10 cellular contexts compared by ENCODE assay signal in the genomic region with DNA sequence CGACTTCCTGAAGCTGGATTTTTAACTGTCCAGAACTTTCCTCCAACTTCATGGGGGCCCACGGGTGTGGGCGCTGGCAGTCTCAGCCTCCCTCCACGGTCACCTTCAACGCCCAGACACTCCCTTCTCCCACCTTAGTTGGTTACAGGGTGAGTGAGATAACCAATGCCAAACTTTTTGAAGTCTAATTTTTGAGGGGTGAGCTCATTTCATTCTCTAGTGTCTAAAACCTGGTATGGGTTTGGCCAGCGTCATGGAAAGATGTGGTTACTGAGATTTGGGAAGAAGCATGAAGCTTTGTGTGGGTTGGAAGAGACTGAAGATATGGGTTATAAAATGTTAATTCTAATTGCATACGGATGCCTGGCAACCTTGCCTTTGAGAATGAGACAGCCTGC. TPM values are rescaled to one million over a fixed set of nuclear protein-coding genes. Genes with fewer than 3 reads are reported as not detected.
DNase-seq lines count a peak whose midpoint lies in the region; ATAC-seq, FAIRE-seq and TF ChIP-seq lines count a peak whose summit lies in the region.
"Had no signal": no experiment of that assay in that cellular context is flagged by ENCODE, and none has a peak within 500 bp of the region (broad histone marks: within the 10 kb centered on the region; RNA-seq: fewer than 3 reads in every experiment).

No MANE protein-coding gene starts in this region.

- FAIRE-seq in pancreas (lab: Jason Lieb, UNC): no peak
- no peak for FAIRE-seq in small intestine (lab: Jason Lieb, UNC)
- FAIRE-seq: endothelial cell of umbilical vein had no signal

- intact Hi-C loops in pancreas (cut with DNase I): loop anchor here in 1 of 3 donors (10.0 kb wide), 1 partner anchor 173 kb away; no protein-coding TSS in a partner anchor
- intact Hi-C loops in gastrocnemius medialis (cut with DNase I; ENCODE audit: low total_unique reads): no loop called here

- TF ChIP-seq CTCF in Peyer's patch (IDR thresholded peaks at IDR 0.05) (no peak), fibroblast of villous mesenchyme (IDR thresholded peaks at IDR 0.05; ENCODE audit: insufficient read depth, low read depth, low read length) (no peak), pancreas (IDR thresholded peaks at IDR 0.05) (no peak), gastrocnemius medialis (IDR thresholded peaks at IDR 0.05 in 4 of 5, conservative IDR thresholded peaks at IDR 0.05 in 1 of 5) (no peak)

- in situ Hi-C loops in gastrocnemius medialis (cut with MboI; ENCODE audit: low sequenced_read_pairs in 4 of 4): no loop called here

- DNase-seq in AG20443 (ENCODE audit: low spot score) (peak; percentile 60), Peyer's patch (no peak), fibroblast of villous mesenchyme (ENCODE audit: low read depth) (no peak), pancreas (no peak), gastrocnemius medialis (no peak), small intestine (no peak)
- no peak for DNase-seq in stimulated activated CD8-positive, alpha-beta memory T cell treated with anti-CD3 and anti-CD28 coated beads, Interleukin-4, amount 100 ng/mL, for 48 hours
- no peak for DNase-seq in stimulated activated CD4-positive, alpha-beta T cell treated with anti-CD3 and anti-CD28 coated beads, Interleukin-1b, Interleukin-23, amount 100 ng/mL, for 48 hours

- peak overlapping the region in 3 of 4 donors; percentile 73 to 90 (median 88) for H3K4me3 ChIP-seq in Peyer's patch
- H3K4me3 ChIP-seq in fibroblast of villous mesenchyme (ENCODE audit: low read depth, low read length): peak overlapping the region; percentile 76
- H3K4me3 ChIP-seq in pancreas: peak overlapping the region in 3 of 4 donors; percentile 3 to 83 (median 75)
- H3K4me3 ChIP-seq in gastrocnemius medialis: peak overlapping the region in 2 of 4 donors; percentile 18 to 76
- H3K4me3 ChIP-seq in small intestine (ENCODE audit: low read depth in 1 of 2, low read length in 2 of 2): peak overlapping the region in 1 of 2 donors; percentile 8

- peaks cover 0 to 29% (median 8%) of the 10 kb centered on the region in 4 donors for H3K4me1 ChIP-seq in Peyer's patch
- H3K4me1 ChIP-seq in pancreas: peaks cover 6 to 15% (median 11%) of the 10 kb centered on the region in 3 donors
- H3K4me1 ChIP-seq in gastrocnemius medialis: peaks cover 0 to 8% of the 10 kb centered on the region in 2 donors
- H3K4me1 ChIP-seq in small intestine (ENCODE audit: control insufficient read depth in 2 of 2, insufficient read depth in 1 of 2, low read depth in 1 of 2, low read length in 1 of 2): peaks cover 0 to 9% of the 10 kb centered on the region in 2 donors

- H3K36me3 ChIP-seq in Peyer's patch (no peaks in the 10 kb centered on the region), pancreas (no peaks in the 10 kb centered on the region), gastrocnemius medialis (no peaks in the 10 kb centered on the region), small intestine (ENCODE audit: control insufficient read depth in 2 of 2, insufficient read depth in 2 of 2, low read length in 2 of 2) (no peaks in the 10 kb centered on the region)

- no peaks in the 10 kb centered on the region for H3K27me3 ChIP-seq in Peyer's patch
- H3K27me3 ChIP-seq in pancreas: no peaks in the 10 kb centered on the region
- no peaks in the 10 kb centered on the region for H3K27me3 ChIP-seq in gastrocnemius medialis
- H3K27me3 ChIP-seq in small intestine (ENCODE audit: control insufficient read depth in 2 of 2, insufficient read depth in 2 of 2, low read length in 2 of 2): peaks cover 0 to 3% of the 10 kb centered on the region in 2 donors

- TF ChIP-seq POLR2A in Peyer's patch (IDR thresholded peaks at IDR 0.05) (no peak), gastrocnemius medialis (IDR thresholded peaks at IDR 0.05) (no peak)

- no peaks in the 10 kb centered on the region for H3K9me3 ChIP-seq in Peyer's patch
- no peaks in the 10 kb centered on the region for H3K9me3 ChIP-seq in pancreas
- no peaks in the 10 kb centered on the region for H3K9me3 ChIP-seq in gastrocnemius medialis
- H3K9me3 ChIP-seq in small intestine (ENCODE audit: control insufficient read depth, low read depth): no peaks in the 10 kb centered on the region

- H3K27ac ChIP-seq in Peyer's patch (peak overlapping the region in 1 of 4 donors; percentile 12), pancreas (no peak overlapping the region), gastrocnemius medialis (no peak overlapping the region), small intestine (ENCODE audit: low read depth in 1 of 2, low read length in 1 of 2) (peak overlapping the region in 1 of 2 donors; percentile 8)
- H3K27ac ChIP-seq: HL-60 had no signal

- ATAC-seq in pancreas (no peak), gastrocnemius medialis (no peak)

- WGBS in pancreas, 2 donors: 64 to 68% methylated on average over 7 of the region's 7 CpGs
- 60 to 66% (median 63%) methylated on average over 7 of the region's 7 CpGs for WGBS in small intestine, 3 donors

RNA-seq across cellular contexts. Expression of gene FZD1, which starts 3.3 kb away (rescaled TPM):
- total RNA-seq in Peyer's patch (10 to 100 TPM in 2 of 4 donors, 1 to 10 TPM in 2; 1.7 to 12.6 (median 8.9) TPM), fibroblast of villous mesenchyme (5.2 and 9.0 TPM in 2 replicates), pancreas (10 to 100 TPM in 1 of 6 donors, 1 to 10 TPM in 5; 4.3 to 10.5 (median 6.2) TPM), gastrocnemius medialis (1 to 10 TPM; 2.1 to 4.1 (median 3.5) TPM)
- polyA plus RNA-seq in pancreas (1 to 10 TPM; 2.0 to 3.9 TPM), small intestine (1 to 10 TPM; 1.8 to 4.9 (median 1.9) TPM)
